Comparison of ENCODE assay signal across 29 cellular contexts in the genomic region with DNA sequence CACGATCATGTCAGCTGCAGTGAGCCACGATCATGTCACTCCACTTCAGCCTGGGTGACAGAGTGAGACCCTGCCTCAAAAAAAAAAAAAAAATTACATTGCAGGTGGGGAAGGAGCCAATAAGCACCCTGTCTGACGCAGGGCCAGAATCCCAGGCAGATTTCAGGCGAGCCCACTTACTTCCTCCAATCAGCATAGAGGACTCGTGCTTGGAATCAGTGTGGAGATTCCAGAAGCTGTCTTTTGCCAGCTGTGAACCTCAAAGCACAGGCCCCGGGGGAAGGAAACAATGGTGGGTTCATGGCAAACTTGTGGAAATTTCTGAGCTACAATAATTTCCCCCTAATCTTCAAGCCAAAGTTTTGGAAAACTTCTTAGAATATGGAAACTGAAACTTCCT.
"Had no signal": no experiment of that assay in that cellular context is flagged by ENCODE, and none has a peak within 500 bp of the region (broad histone marks: within the 10 kb centered on the region; RNA-seq: fewer than 3 reads in every experiment).

No MANE protein-coding gene starts in this region.

- H3K4me1 Mint-ChIP-seq: natural killer cell; nephron; stimulated activated effector memory CD8-positive, alpha-beta T cell treated with anti-CD3 and anti-CD28 coated beads, Interleukin-12 subunit alpha, Interleukin-12 subunit beta, amount 100 ng/mL, for 72 hours; stimulated activated naive B cell treated with anti-CD40 and anti-IgM and Interleukin-4, amounts not matched to agents 10 μg/mL and 1 μg/mL and 100 μg/mL, for 72 hours had no signal

- H3K9me3 Mint-ChIP-seq: natural killer cell; nephron; stimulated activated effector memory CD8-positive, alpha-beta T cell treated with anti-CD3 and anti-CD28 coated beads, Interleukin-12 subunit alpha, Interleukin-12 subunit beta, amount 100 ng/mL, for 72 hours; stimulated activated naive B cell treated with anti-CD40 and anti-IgM and Interleukin-4, amounts not matched to agents 10 μg/mL and 1 μg/mL and 100 μg/mL, for 72 hours; stimulated activated naive CD8-positive, alpha-beta T cell treated with anti-CD3 and anti-CD28 coated beads, Interleukin-15, Interleukin-2, amounts not matched to agents 100 ng/mL and 50 ng/mL, for 24 hours had no signal

- H3K27me3 ChIP-seq: ovary, right lobe of liver, sigmoid colon, stomach, thyroid gland, tibial nerve, upper lobe of left lung, vagina had no signal

- DNase-seq: natural killer cell; nucleus accumbens; ovary; posterior cingulate gyrus; psoas muscle; right cardiac atrium; right lobe of liver; sigmoid colon; small intestine; stimulated activated CD4-positive, alpha-beta T cell treated with anti-CD3 and anti-CD28 coated beads, Interleukin-15, amount 100 ng/mL, for 24 hours; stimulated activated CD4-positive, alpha-beta T cell treated with anti-CD3 and anti-CD28 coated beads, Interleukin-2, amount 100 ng/mL, for 24 hours; stimulated activated CD4-positive, alpha-beta T cell treated with anti-CD3 and anti-CD28 coated beads, Interleukin-2, amount 100 ng/mL, for 48 hours; stimulated activated CD4-positive, alpha-beta T cell treated with anti-CD3 and anti-CD28 coated beads, Interleukin-4, amount 100 ng/mL, for 24 hours; stimulated activated naive B cell treated with anti-CD40 and anti-IgM and Interleukin-4, amounts not matched to agents 10 μg/mL and 1 μg/mL and 100 μg/mL, for 72 hours; stimulated activated naive CD4-positive, alpha-beta T cell treated with Interleukin-2 at 50 U/mL for 16 hours; stomach; thyroid gland; trophoblast cell; upper lobe of left lung had no signal

- H3K4me3 Mint-ChIP-seq: natural killer cell; nephron; stimulated activated effector memory CD8-positive, alpha-beta T cell treated with anti-CD3 and anti-CD28 coated beads, Interleukin-12 subunit alpha, Interleukin-12 subunit beta, amount 100 ng/mL, for 72 hours; stimulated activated naive B cell treated with anti-CD40 and anti-IgM and Interleukin-4, amounts not matched to agents 10 μg/mL and 1 μg/mL and 100 μg/mL, for 72 hours; stimulated activated naive CD8-positive, alpha-beta T cell treated with anti-CD3 and anti-CD28 coated beads, Interleukin-15, Interleukin-2, amounts not matched to agents 100 ng/mL and 50 ng/mL, for 24 hours had no signal

- H3K9ac ChIP-seq: parathyroid adenoma had no signal

- H3K36me3 Mint-ChIP-seq: natural killer cell; stimulated activated effector memory CD8-positive, alpha-beta T cell treated with anti-CD3 and anti-CD28 coated beads, Interleukin-12 subunit alpha, Interleukin-12 subunit beta, amount 100 ng/mL, for 72 hours; stimulated activated naive B cell treated with anti-CD40 and anti-IgM and Interleukin-4, amounts not matched to agents 10 μg/mL and 1 μg/mL and 100 μg/mL, for 72 hours had no signal

- H2AFZ ChIP-seq: parathyroid adenoma had no signal

- ATAC-seq: natural killer cell; psoas muscle; right cardiac atrium; right lobe of liver; stimulated activated effector memory CD8-positive, alpha-beta T cell treated with anti-CD3 and anti-CD28 coated beads, Interleukin-12 subunit alpha, Interleukin-12 subunit beta, amount 100 ng/mL, for 72 hours; stimulated activated naive B cell treated with anti-CD40 and anti-IgM and Interleukin-4, amounts not matched to agents 10 μg/mL and 1 μg/mL and 100 μg/mL, for 72 hours had no signal

- H3K4me1 ChIP-seq: parathyroid adenoma, psoas muscle, right lobe of liver, sigmoid colon, stomach, thyroid gland, tibial nerve, upper lobe of left lung, vagina had no signal

- H3K4me3 ChIP-seq: ovary, psoas muscle, right lobe of liver, sigmoid colon, stomach, thoracic aorta, thyroid gland, tibial nerve, upper lobe of left lung, vagina had no signal

- H3K27ac Mint-ChIP-seq: natural killer cell; nephron; progenitor cell of endocrine pancreas; stimulated activated effector memory CD8-positive, alpha-beta T cell treated with anti-CD3 and anti-CD28 coated beads, Interleukin-12 subunit alpha, Interleukin-12 subunit beta, amount 100 ng/mL, for 72 hours; stimulated activated naive B cell treated with anti-CD40 and anti-IgM and Interleukin-4, amounts not matched to agents 10 μg/mL and 1 μg/mL and 100 μg/mL, for 72 hours; stimulated activated naive CD8-positive, alpha-beta T cell treated with anti-CD3 and anti-CD28 coated beads, Interleukin-15, Interleukin-2, amounts not matched to agents 100 ng/mL and 50 ng/mL, for 24 hours had no signal

- FAIRE-seq: small intestine, urothelium cell line had no signal

- H3K27ac ChIP-seq: neutrophil, ovary, parathyroid adenoma, psoas muscle, right lobe of liver, sigmoid colon, stomach, thoracic aorta, thyroid gland, tibial nerve, upper lobe of left lung, vagina had no signal

- H3K36me3 ChIP-seq: neutrophil, ovary, right lobe of liver, sigmoid colon, stomach, thoracic aorta, thyroid gland, tibial nerve, upper lobe of left lung, vagina had no signal

- H3K9me3 ChIP-seq: neutrophil, ovary, psoas muscle, right lobe of liver, sigmoid colon, stomach, thoracic aorta, thyroid gland, tibial nerve, upper lobe of left lung, vagina had no signal

- H3K79me2 ChIP-seq: parathyroid adenoma had no signal
